ENCODE assay signal across 35 cellular contexts in genomic region chr3:67106874-67107273, GRCh38.
"Had no signal": no experiment of that assay in that cellular context is flagged by ENCODE, and none has a peak within 500 bp of the region (broad histone marks: within the 10 kb centered on the region; RNA-seq: fewer than 3 reads in every experiment).

No MANE protein-coding gene starts in this region.

- H3K27me3 Mint-ChIP-seq: activated B cell treated with CpG ODN at 0.5 μM for 24 hours; activated CD4-positive, alpha-beta T cell treated with anti-CD3 and anti-CD28 coated beads, Interleukin-2, amount 10 ng/mL, durations not matched to agents 24 days and 14 days; activated CD8-positive, alpha-beta T cell treated with anti-CD3 and anti-CD28 coated beads for 36 hours had no signal

- H3K4me1 ChIP-seq: adrenal gland, body of pancreas, breast epithelium had no signal

- H3K4me1 Mint-ChIP-seq: activated B cell treated with CpG ODN at 0.5 μM for 24 hours; activated CD4-positive, alpha-beta T cell treated with anti-CD3 and anti-CD28 coated beads, Interleukin-2, amount 10 ng/mL, durations not matched to agents 24 days and 14 days; activated naive CD8-positive, alpha-beta T cell treated with anti-CD3 and anti-CD28 coated beads for 36 hours; activated T-helper 17 cell treated with anti-CD3 and anti-CD28 coated beads, Interleukin-2, amount 50 U/mL, for 72 hours had no signal

- H3K9me3 Mint-ChIP-seq: activated CD4-positive, alpha-beta T cell treated with anti-CD3 and anti-CD28 coated beads, Interleukin-2, amount 10 ng/mL, durations not matched to agents 24 days and 14 days; activated CD8-positive, alpha-beta T cell treated with anti-CD3 and anti-CD28 coated beads for 36 hours; activated T-helper 1 cell treated with anti-CD3 and anti-CD28 coated beads, Interleukin-12 subunit alpha, Interleukin-12 subunit beta, Interleukin-2, Interleukin-4 antibody, amounts not matched to agents 30 ng/mL and 10 ng/mL and 1 ng/mL, durations not matched to agents 14 hours and 24 hours and 36 hours; T-helper 1 cell treated with Interleukin-12 subunit alpha and Interleukin-12 subunit beta and Interleukin-4 antibody, amounts not matched to agents 30 μg/mL and 1 μg/mL, for 36 hours; T-helper 2 cell treated with Interferon-gamma antibody and Interleukin-4, amounts not matched to agents 5 μg/mL and 100 μg/mL, for 36 hours had no signal

- ATAC-seq: activated CD8-positive, alpha-beta T cell treated with anti-CD3 and anti-CD28 coated beads for 36 hours; activated naive CD4-positive, alpha-beta T cell treated with anti-CD3 and anti-CD28 coated beads, Interleukin-2, amount 50 U/mL, for 72 hours; activated T-cell treated with anti-CD3 and anti-CD28 coated beads, Interleukin-2, amount 50 U/mL, for 4 hours; activated T-cell treated with anti-CD3 and anti-CD28 coated beads, Interleukin-2, amount 50 U/mL, for 72 hours; activated T-helper 17 cell treated with anti-CD3 and anti-CD28 coated beads, Interleukin-2, amount 50 U/mL, for 72 hours; body of pancreas had no signal

- H3K4me3 Mint-ChIP-seq: activated B cell treated with CpG ODN at 0.5 μM for 24 hours; activated CD4-positive, alpha-beta memory T cell treated with anti-CD3 and anti-CD28 coated beads for 36 hours; activated CD4-positive, alpha-beta T cell treated with anti-CD3 and anti-CD28 coated beads, Interleukin-2, amount 10 ng/mL, durations not matched to agents 24 days and 14 days; activated CD8-positive, alpha-beta T cell treated with anti-CD3 and anti-CD28 coated beads for 36 hours; activated naive CD4-positive, alpha-beta T cell treated with anti-CD3 and anti-CD28 coated beads for 36 hours; activated naive CD8-positive, alpha-beta T cell treated with anti-CD3 and anti-CD28 coated beads for 36 hours; activated T-cell treated with anti-CD3 and anti-CD28 coated beads, Interleukin-2, amount 50 U/mL, for 4 hours; activated T-cell treated with anti-CD3 and anti-CD28 coated beads, Interleukin-2, amount 50 U/mL, for 72 hours; activated T-helper 1 cell treated with anti-CD3 and anti-CD28 coated beads, Interleukin-12 subunit alpha, Interleukin-12 subunit beta, Interleukin-2, Interleukin-4 antibody, amounts not matched to agents 30 ng/mL and 10 ng/mL and 1 ng/mL, durations not matched to agents 14 hours and 24 hours and 36 hours; activated T-helper 17 cell treated with anti-CD3 and anti-CD28 coated beads, Interleukin-2, amount 50 U/mL, for 72 hours; T-helper 1 cell treated with Interleukin-12 subunit alpha and Interleukin-12 subunit beta and Interleukin-4 antibody, amounts not matched to agents 30 μg/mL and 1 μg/mL, for 36 hours; T-helper 2 cell treated with Interferon-gamma antibody and Interleukin-4, amounts not matched to agents 5 μg/mL and 100 μg/mL, for 36 hours had no signal

- H3K27ac Mint-ChIP-seq: activated B cell treated with CpG ODN at 0.5 μM for 24 hours; activated CD4-positive, alpha-beta memory T cell treated with anti-CD3 and anti-CD28 coated beads for 36 hours; activated CD4-positive, alpha-beta T cell treated with anti-CD3 and anti-CD28 coated beads, Interleukin-2, amount 10 ng/mL, durations not matched to agents 24 days and 14 days; activated CD8-positive, alpha-beta T cell treated with anti-CD3 and anti-CD28 coated beads for 36 hours; activated naive CD4-positive, alpha-beta T cell treated with anti-CD3 and anti-CD28 coated beads for 36 hours; activated naive CD4-positive, alpha-beta T cell treated with anti-CD3 and anti-CD28 coated beads, Interleukin-2, amount 50 U/mL, for 72 hours; activated naive CD8-positive, alpha-beta T cell treated with anti-CD3 and anti-CD28 coated beads for 36 hours; activated T-cell treated with anti-CD3 and anti-CD28 coated beads, Interleukin-2, amount 50 U/mL, for 72 hours; activated T-helper 1 cell treated with anti-CD3 and anti-CD28 coated beads, Interleukin-12 subunit alpha, Interleukin-12 subunit beta, Interleukin-2, Interleukin-4 antibody, amounts not matched to agents 30 ng/mL and 10 ng/mL and 1 ng/mL, durations not matched to agents 14 hours and 24 hours and 36 hours; activated T-helper 17 cell treated with anti-CD3 and anti-CD28 coated beads, Interleukin-2, amount 50 U/mL, for 72 hours; T-helper 1 cell treated with Interleukin-12 subunit alpha and Interleukin-12 subunit beta and Interleukin-4 antibody, amounts not matched to agents 30 μg/mL and 1 μg/mL, for 36 hours; T-helper 2 cell treated with Interferon-gamma antibody and Interleukin-4, amounts not matched to agents 5 μg/mL and 100 μg/mL, for 36 hours had no signal

- H3K36me3 ChIP-seq: adrenal gland, brain microvascular endothelial cell, breast epithelium, WERI-Rb-1 had no signal

- H3K4me3 ChIP-seq: adrenal gland, body of pancreas, breast epithelium had no signal

- H3K27me3 ChIP-seq: adrenal gland, body of pancreas, brain microvascular endothelial cell, breast epithelium had no signal

- DNase-seq: activated B cell treated with CpG ODN at 0.5 μM for 24 hours; activated CD4-positive, alpha-beta memory T cell treated with anti-CD3 and anti-CD28 coated beads for 36 hours; activated CD4-positive, alpha-beta T cell treated with anti-CD3 and anti-CD28 coated beads for 4 hours; activated CD4-positive, alpha-beta T cell treated with anti-CD3 and anti-CD28 coated beads, Interleukin-2, amount 10 ng/mL, durations not matched to agents 24 days and 14 days; activated CD4-positive, alpha-beta T cell treated with anti-CD3 and anti-CD28 coated beads, Interleukin-2, amount 50 U/mL, for 1 hour; activated CD4-positive, alpha-beta T cell treated with anti-CD3 and anti-CD28 coated beads, Interleukin-2, amount 50 U/mL, for 4 hours; activated CD4-positive, CD25-positive, alpha-beta regulatory T cell treated with anti-CD3 and anti-CD28 coated beads, Interleukin-2, amount 50 U/mL, for 72 hours; activated CD8-positive, alpha-beta memory T cell treated with anti-CD3 and anti-CD28 coated beads, Interleukin-2, amount 50 U/mL, for 4 hours; activated CD8-positive, alpha-beta T cell treated with anti-CD3 and anti-CD28 coated beads for 36 hours; activated effector memory CD4-positive, alpha-beta T cell treated with anti-CD3 and anti-CD28 coated beads, Interleukin-2, amount 50 U/mL, for 16 hours; activated gamma-delta T cell treated with Interleukin-2 at 50 U/mL for 16 hours; activated naive CD4-positive, alpha-beta T cell; activated naive CD4-positive, alpha-beta T cell treated with anti-CD3 and anti-CD28 coated beads for 36 hours; activated naive CD4-positive, alpha-beta T cell treated with anti-CD3 and anti-CD28 coated beads, Interleukin-2, amount 50 U/mL, for 16 hours; activated naive CD8-positive, alpha-beta T cell treated with anti-CD3 and anti-CD28 coated beads for 36 hours; activated T-cell treated with anti-CD3 and anti-CD28 coated beads for 4 hours; activated T-cell treated with anti-CD3 and anti-CD28 coated beads, Interleukin-2, amount 50 U/mL, for 1 hour; activated T-cell treated with anti-CD3 and anti-CD28 coated beads, Interleukin-2, amount 50 U/mL, for 4 hours; activated T-cell treated with anti-CD3 and anti-CD28 coated beads, Interleukin-2, amount 50 U/mL, for 72 hours; adrenal gland; amniotic stem cell; aorta; body of pancreas; brain microvascular endothelial cell; central memory CD4-positive, alpha-beta T cell; T-helper 1 cell; T-helper 2 cell; T-helper 9 cell; WERI-Rb-1 had no signal

- H3K27ac ChIP-seq: adrenal gland, body of pancreas, brain microvascular endothelial cell, breast epithelium, WERI-Rb-1 had no signal

- H3K9me3 ChIP-seq: adrenal gland, body of pancreas had no signal

- H3K36me3 Mint-ChIP-seq: activated CD4-positive, alpha-beta memory T cell treated with anti-CD3 and anti-CD28 coated beads for 36 hours; activated naive CD4-positive, alpha-beta T cell treated with anti-CD3 and anti-CD28 coated beads, Interleukin-2, amount 50 U/mL, for 72 hours; activated naive CD8-positive, alpha-beta T cell treated with anti-CD3 and anti-CD28 coated beads for 36 hours had no signal
